ENCODE assay signal across 23 cellular contexts in the genomic region with DNA sequence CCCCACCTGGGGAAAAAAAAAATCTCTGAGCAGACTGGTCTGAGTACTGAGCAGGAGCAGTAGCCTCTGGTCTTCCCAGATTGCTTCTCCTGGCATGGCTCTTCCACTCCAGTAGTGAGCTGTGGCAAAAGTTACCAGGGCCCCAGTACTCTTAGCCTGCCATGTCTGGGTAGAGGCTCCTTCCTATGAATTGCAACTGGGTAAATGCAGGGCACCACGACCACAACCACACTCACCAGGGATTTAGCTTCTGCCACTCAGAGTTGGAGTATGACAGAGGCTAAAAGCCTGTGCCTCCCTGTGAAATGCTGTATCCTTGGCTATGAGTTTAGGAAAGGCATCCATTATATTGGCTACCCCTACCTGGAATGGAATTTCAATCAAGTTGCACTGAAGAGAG.
A peak's percentile ranks its signal among the peaks of the same experiment; 100 is the strongest.
DNase-seq lines count a peak whose midpoint lies in the region; ATAC-seq and TF ChIP-seq lines count a peak whose summit lies in the region.
"Had no signal": no experiment of that assay in that cellular context is flagged by ENCODE, and none has a peak within 500 bp of the region (broad histone marks: within the 10 kb centered on the region; RNA-seq: fewer than 3 reads in every experiment).

No MANE protein-coding gene starts in this region.

- no peak overlapping the region for H3K9ac ChIP-seq in BLaER1
- H3K9ac ChIP-seq in endodermal cell (ENCODE audit: extremely low read depth, low read length, poor library complexity, severe bottlenecking), result no peak overlapping the region
- peak overlapping the region; percentile 34 for H3K9ac ChIP-seq in trophoblast cell (ENCODE audit: low read length)

- no peak overlapping the region for H4K8ac ChIP-seq in trophoblast cell (ENCODE audit: low read depth, low read length)

- no peak overlapping the region for H2BK5ac ChIP-seq in trophoblast cell (ENCODE audit: low read depth, low read length, poor library complexity)

- no peak overlapping the region for H3K4me3 ChIP-seq in BLaER1
- H3K4me3 ChIP-seq in endodermal cell (ENCODE audit: low read length), result no peak overlapping the region
- no peak overlapping the region for H3K4me3 ChIP-seq in trophoblast cell (ENCODE audit: low read depth, low read length)
- no peak overlapping the region for H3K4me3 ChIP-seq in esophagus muscularis mucosa
- H3K4me3 ChIP-seq: A549, GM12878 had no signal

- no peak overlapping the region for H2AFZ ChIP-seq in trophoblast cell (ENCODE audit: insufficient read depth, low read length, poor library complexity)

- H3K36me3 Mint-ChIP-seq in endodermal cell (ENCODE audit: low read depth), result no peaks in the 10 kb centered on the region
- H3K36me3 Mint-ChIP-seq: CD14-positive monocyte; CD4-positive, alpha-beta memory T cell; IgD-negative memory B cell had no signal

- H3K27me3 ChIP-seq in BLaER1 (no peaks in the 10 kb centered on the region), endodermal cell (ENCODE audit: control insufficient read depth, insufficient read depth, low read length, poor library complexity, severe bottlenecking) (no peaks in the 10 kb centered on the region), trophoblast cell (ENCODE audit: insufficient read depth, low read length) (no peaks in the 10 kb centered on the region), esophagus muscularis mucosa (no peaks in the 10 kb centered on the region)

- H3K4me1 ChIP-seq in BLaER1 (peaks cover 9% of the 10 kb centered on the region; the same call in 1 of the 2 replicates), endodermal cell (ENCODE audit: control insufficient read depth, insufficient read depth, low read length) (peaks cover 3% of the 10 kb centered on the region), trophoblast cell (ENCODE audit: control insufficient read depth in 1 of 2, insufficient read depth in 2 of 2, low read length in 2 of 2) (no peaks in the 10 kb centered on the region), esophagus muscularis mucosa (no peaks in the 10 kb centered on the region)
- H3K4me1 ChIP-seq: A549 had no signal

- intact Hi-C loops in left ventricle myocardium superior (cut with micrococcal nuclease), result no loop called here
- intact Hi-C loops in esophagus muscularis mucosa (cut with DNase I), result no loop called here
- intact Hi-C loops in posterior vena cava (cut with DNase I), result no loop called here

- H4K91ac ChIP-seq in trophoblast cell (ENCODE audit: low read depth, low read length), result no peak overlapping the region

- ATAC-seq in left ventricle myocardium superior, result no peak
- ATAC-seq in GM21381 (IDR thresholded peaks at IDR 0.05; ENCODE audit: unreplicated experiment), result no peak
- ATAC-seq: GM12878, HCT116, HepG2 had no signal

- DNase-seq in LHCN-M2 (ENCODE audit: low read depth) (peak; percentile 3), endodermal cell (peak; percentile 49), trophoblast cell (no peak), left ventricle myocardium superior (no peak), esophagus muscularis mucosa (ENCODE audit: extremely low spot score) (no peak), posterior vena cava (ENCODE audit: low spot score) (no peak)
- DNase-seq: AML-193; Calu3; CD4-positive, alpha-beta memory T cell; DMS79 treated with DMSO at 0.1 percent for 48 hours; EL; GOT3; H7; HFFc6 had no signal

- H3K79me2 ChIP-seq in trophoblast cell (ENCODE audit: control insufficient read depth, insufficient read depth, low read length, poor library complexity), result no peaks in the 10 kb centered on the region

- no peaks in the 10 kb centered on the region for H3K27me3 Mint-ChIP-seq in endodermal cell (ENCODE audit: insufficient read depth)
- H3K27me3 Mint-ChIP-seq: IgD-negative memory B cell had no signal

- no peaks in the 10 kb centered on the region for H3K9me3 Mint-ChIP-seq in endodermal cell
- H3K9me3 Mint-ChIP-seq: CD4-positive, alpha-beta memory T cell; HFFc6 had no signal

- no peaks in the 10 kb centered on the region for H3K9me3 ChIP-seq in BLaER1
- H3K9me3 ChIP-seq in endodermal cell (ENCODE audit: control insufficient read depth, low read length), result no peaks in the 10 kb centered on the region
- H3K9me3 ChIP-seq in trophoblast cell (ENCODE audit: insufficient read depth, low read depth, low read length), result no peaks in the 10 kb centered on the region
- no peaks in the 10 kb centered on the region for H3K9me3 ChIP-seq in esophagus muscularis mucosa
- H3K9me3 ChIP-seq: A549 had no signal

- no peak overlapping the region for H3K23ac ChIP-seq in trophoblast cell (ENCODE audit: low read length)

- no peak for TF ChIP-seq EP300 in esophagus muscularis mucosa (IDR thresholded peaks at IDR 0.05)

- H3K4me1 Mint-ChIP-seq in endodermal cell, result peaks cover 12% of the 10 kb centered on the region
- H3K4me1 Mint-ChIP-seq: CD14-positive monocyte; CD4-positive, alpha-beta memory T cell; IgD-negative memory B cell had no signal

- TF ChIP-seq POLR2A in esophagus muscularis mucosa (IDR thresholded peaks at IDR 0.05; ENCODE audit: low read depth), result no peak

- no peak overlapping the region for H2AK5ac ChIP-seq in trophoblast cell (ENCODE audit: low read length)

- TF ChIP-seq CTCF in endodermal cell (conservative IDR thresholded peaks at IDR 0.05) (no peak), esophagus muscularis mucosa (IDR thresholded peaks at IDR 0.05) (no peak)

- no peak overlapping the region for H3K18ac ChIP-seq in trophoblast cell (ENCODE audit: low read length)

- H2BK12ac ChIP-seq in trophoblast cell (ENCODE audit: low read length), result no peak overlapping the region

- H3K4me2 ChIP-seq in BLaER1 (peak overlapping the region; percentile 26; the same call in 1 of the 2 replicates), trophoblast cell (ENCODE audit: low read length) (no peak overlapping the region)
- H3K4me2 ChIP-seq: A549 had no signal

- no peak overlapping the region for H3K27ac Mint-ChIP-seq in endodermal cell
- H3K27ac Mint-ChIP-seq: CD14-positive monocyte; CD4-positive, alpha-beta memory T cell; HFFc6; IgD-negative memory B cell had no signal

- H3K4me3 Mint-ChIP-seq in endodermal cell, result no peak overlapping the region
- H3K4me3 Mint-ChIP-seq: CD14-positive monocyte; CD4-positive, alpha-beta memory T cell; HFFc6; IgD-negative memory B cell had no signal

- H3K27ac ChIP-seq in BLaER1, result no peak overlapping the region
- no peak overlapping the region for H3K27ac ChIP-seq in endodermal cell (ENCODE audit: low read depth, low read length)
- no peak overlapping the region for H3K27ac ChIP-seq in trophoblast cell (ENCODE audit: low read depth, low read length)
- H3K27ac ChIP-seq in esophagus muscularis mucosa (replicated peaks in 1 of 4), result no peak overlapping the region
- H3K27ac ChIP-seq: 22Rv1, A549 had no signal

- H3K36me3 ChIP-seq in BLaER1 (no peaks in the 10 kb centered on the region), endodermal cell (ENCODE audit: control insufficient read depth, insufficient read depth, low read length) (no peaks in the 10 kb centered on the region), trophoblast cell (ENCODE audit: control insufficient read depth in 1 of 2, insufficient read depth in 2 of 2, low read length in 2 of 2) (no peaks in the 10 kb centered on the region), esophagus muscularis mucosa (no peaks in the 10 kb centered on the region)

- WGBS in endodermal cell (ENCODE audit: insufficient coverage in 1 of 2, insufficient read length in 1 of 2), 2 experiments, result 95% methylated on average over 1 of the region's 1 CpG; no CpG with 5 or more reads in 1 of the 2 experiments
- WGBS in trophoblast cell (ENCODE audit: extremely low coverage, insufficient coverage, insufficient read length), result no CpG with 5 or more reads among the region's 1 CpG
- WGBS in esophagus muscularis mucosa, result 89% methylated on average over 1 of the region's 1 CpG

- no peaks in the 10 kb centered on the region for H3K79me1 ChIP-seq in trophoblast cell (ENCODE audit: low read length)

- H3K4ac ChIP-seq in trophoblast cell (ENCODE audit: low read depth, low read length), result no peak overlapping the region

- no peak overlapping the region for H3K14ac ChIP-seq in trophoblast cell (ENCODE audit: low read length)

- no peak overlapping the region for H4K12ac ChIP-seq in trophoblast cell (ENCODE audit: low read depth, low read length)

- H2BK120ac ChIP-seq in trophoblast cell (ENCODE audit: insufficient read depth, low read length, poor library complexity), result no peak overlapping the region

- H4K20me1 ChIP-seq in BLaER1, result no peaks in the 10 kb centered on the region

Comparison
In these comparisons a context has a peak if more than half of its experiments do, and no peak if none do; other contexts are left out.
1. DNase-seq: peak in LHCN-M2 (single experiment) and endodermal cell (single experiment); none in trophoblast cell (0 of 2), left ventricle myocardium superior (single experiment), esophagus muscularis mucosa (single experiment) and posterior vena cava (single experiment).